ENCODE assay signal across 22 cellular contexts in the genomic region with DNA sequence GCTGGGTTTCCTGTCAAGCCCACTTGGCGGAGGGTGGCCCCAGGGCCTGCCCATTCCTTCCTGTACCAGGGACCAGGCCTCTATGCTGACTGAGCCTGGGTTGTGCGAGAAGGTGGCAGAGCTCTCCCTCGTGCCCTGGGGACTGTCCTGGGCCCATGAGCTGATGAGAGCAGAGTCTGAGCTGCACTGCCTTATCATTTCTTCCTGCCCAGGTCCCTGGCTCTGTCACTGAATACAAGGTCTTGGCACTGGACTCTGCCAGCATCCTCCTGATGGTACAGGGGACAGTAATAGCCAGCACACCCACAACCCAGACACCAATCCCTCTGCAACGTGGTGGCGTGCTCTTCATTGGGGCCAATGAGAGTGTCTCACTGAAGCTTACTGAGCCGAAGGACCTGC. TPM values are rescaled to one million over a fixed set of nuclear protein-coding genes. Genes with fewer than 3 reads are reported as not detected.
DNase-seq lines count a peak whose midpoint lies in the region; ATAC-seq lines count a peak whose summit lies in the region.
"Had no signal": no experiment of that assay in that cellular context is flagged by ENCODE, and none has a peak within 500 bp of the region (broad histone marks: within the 10 kb centered on the region; RNA-seq: fewer than 3 reads in every experiment).

No MANE protein-coding gene starts in this region.

- intact Hi-C loops in activated CD4-positive, alpha-beta T cell treated with anti-CD3 and anti-CD28 coated beads, Interleukin-2, amount 10 ng/mL, durations not matched to agents 24 days and 14 days (cut with micrococcal nuclease), result no loop called here
- intact Hi-C loops in activated CD4-positive, alpha-beta T cell treated with anti-CD3 and anti-CD28 coated beads for 36 hours (cut with DNase I, micrococcal nuclease), result no loop called here

- no peaks in the 10 kb centered on the region for H3K9me3 Mint-ChIP-seq in activated CD4-positive, alpha-beta T cell treated with anti-CD3 and anti-CD28 coated beads, Interleukin-2, amount 10 ng/mL, durations not matched to agents 24 days and 14 days
- H3K9me3 Mint-ChIP-seq in activated CD4-positive, alpha-beta T cell treated with anti-CD3 and anti-CD28 coated beads for 36 hours (ENCODE audit: low read depth), result no peaks in the 10 kb centered on the region
- no peaks in the 10 kb centered on the region for H3K9me3 Mint-ChIP-seq in activated naive CD8-positive, alpha-beta T cell treated with anti-CD3 and anti-CD28 coated beads, Interleukin-2, amount 10 ng/mL, durations not matched to agents 7 days and 5 days
- no peaks in the 10 kb centered on the region for H3K9me3 Mint-ChIP-seq in naive thymus-derived CD8-positive, alpha-beta T cell
- H3K9me3 Mint-ChIP-seq: activated T-helper 17 cell treated with anti-CD3 and anti-CD28 coated beads, Interleukin-2, amount 50 U/mL, for 72 hours; T-helper 1 cell treated with Interleukin-12 subunit alpha and Interleukin-12 subunit beta and Interleukin-4 antibody, amounts not matched to agents 30 μg/mL and 1 μg/mL, for 36 hours had no signal

- DNase-seq in activated CD4-positive, alpha-beta T cell treated with anti-CD3 and anti-CD28 coated beads, Interleukin-2, amount 10 ng/mL, durations not matched to agents 24 days and 14 days, result no peak
- DNase-seq in activated CD4-positive, alpha-beta T cell treated with anti-CD3 and anti-CD28 coated beads for 36 hours, result no peak
- DNase-seq in activated naive CD8-positive, alpha-beta T cell treated with anti-CD3 and anti-CD28 coated beads, Interleukin-2, amount 10 ng/mL, durations not matched to agents 7 days and 5 days, result no peak
- DNase-seq in naive thymus-derived CD8-positive, alpha-beta T cell, result no peak
- DNase-seq in T-helper 9 cell (no peak), ACHN (no peak)
- DNase-seq: activated CD8-positive, alpha-beta memory T cell treated with anti-CD3 and anti-CD28 coated beads for 24 hours; mucosa of descending colon; NCI-H1092 treated with DMSO at 0.1 percent for 48 hours; NCI-H2081 treated with DMSO at 0.1 percent for 48 hours; NCI-H510A; nucleus accumbens; retina; SHP77; stimulated activated CD4-positive, alpha-beta T cell treated with anti-CD3 and anti-CD28 coated beads, Interleukin-15, amount 100 ng/mL, for 24 hours; stimulated activated naive CD4-positive, alpha-beta T cell; thyroid gland had no signal

- H3K36me3 Mint-ChIP-seq in activated CD4-positive, alpha-beta T cell treated with anti-CD3 and anti-CD28 coated beads, Interleukin-2, amount 10 ng/mL, durations not matched to agents 24 days and 14 days (ENCODE audit: low read depth), result peaks cover 50% of the 10 kb centered on the region
- H3K36me3 Mint-ChIP-seq in activated CD4-positive, alpha-beta T cell treated with anti-CD3 and anti-CD28 coated beads for 36 hours (ENCODE audit: low read depth), result peaks cover 49% of the 10 kb centered on the region
- H3K36me3 Mint-ChIP-seq in activated naive CD8-positive, alpha-beta T cell treated with anti-CD3 and anti-CD28 coated beads, Interleukin-2, amount 10 ng/mL, durations not matched to agents 7 days and 5 days, result peaks cover 34% of the 10 kb centered on the region
- H3K36me3 Mint-ChIP-seq in naive thymus-derived CD8-positive, alpha-beta T cell, result peaks cover 6 to 31% (median 9%) of the 10 kb centered on the region in 3 donors

- no peak overlapping the region for H3K4me3 Mint-ChIP-seq in activated CD4-positive, alpha-beta T cell treated with anti-CD3 and anti-CD28 coated beads, Interleukin-2, amount 10 ng/mL, durations not matched to agents 24 days and 14 days
- H3K4me3 Mint-ChIP-seq in activated CD4-positive, alpha-beta T cell treated with anti-CD3 and anti-CD28 coated beads for 36 hours, result no peak overlapping the region
- H3K4me3 Mint-ChIP-seq in activated naive CD8-positive, alpha-beta T cell treated with anti-CD3 and anti-CD28 coated beads, Interleukin-2, amount 10 ng/mL, durations not matched to agents 7 days and 5 days, result no peak overlapping the region
- no peak overlapping the region for H3K4me3 Mint-ChIP-seq in naive thymus-derived CD8-positive, alpha-beta T cell
- H3K4me3 Mint-ChIP-seq: activated T-helper 17 cell treated with anti-CD3 and anti-CD28 coated beads, Interleukin-2, amount 50 U/mL, for 72 hours; T-helper 1 cell treated with Interleukin-12 subunit alpha and Interleukin-12 subunit beta and Interleukin-4 antibody, amounts not matched to agents 30 μg/mL and 1 μg/mL, for 36 hours had no signal

- CTCF ChIA-PET in activated CD4-positive, alpha-beta T cell treated with anti-CD3 and anti-CD28 coated beads for 36 hours (lab: Charles Lee), result interaction anchor here (0.6 to 2.4 kb wide), 4 partner anchors 10 to 101 kb away, joined by 3 to 8 read pairs (median 4); partner anchors contain the start of gene FAM219B

- POLR2A ChIA-PET in activated CD4-positive, alpha-beta T cell treated with anti-CD3 and anti-CD28 coated beads for 36 hours (lab: Charles Lee), result no interaction called here
- POLR2A ChIA-PET in activated naive CD8-positive, alpha-beta T cell treated with anti-CD3 and anti-CD28 coated beads, Interleukin-2, amount 10 ng/mL, durations not matched to agents 7 days and 5 days (lab: Charles Lee), result interaction anchor here (1.0 to 1.5 kb wide), 2 partner anchors 9 to 50 kb away, joined by 3 to 8 read pairs; partner anchors contain the start of gene FAM219B
- POLR2A ChIA-PET in naive thymus-derived CD8-positive, alpha-beta T cell (lab: Charles Lee), result interaction anchor here (0.6 to 3.4 kb wide), 7 partner anchors 9 to 54 kb away, joined by 3 to 17 read pairs (median 4); partner anchors contain the start of genes FAM219B and ULK3

- H3K4me1 Mint-ChIP-seq in activated CD4-positive, alpha-beta T cell treated with anti-CD3 and anti-CD28 coated beads, Interleukin-2, amount 10 ng/mL, durations not matched to agents 24 days and 14 days, result peaks cover 24% of the 10 kb centered on the region
- H3K4me1 Mint-ChIP-seq in activated CD4-positive, alpha-beta T cell treated with anti-CD3 and anti-CD28 coated beads for 36 hours, result peaks cover 28% of the 10 kb centered on the region
- peaks cover 25% of the 10 kb centered on the region for H3K4me1 Mint-ChIP-seq in activated naive CD8-positive, alpha-beta T cell treated with anti-CD3 and anti-CD28 coated beads, Interleukin-2, amount 10 ng/mL, durations not matched to agents 7 days and 5 days
- H3K4me1 Mint-ChIP-seq in naive thymus-derived CD8-positive, alpha-beta T cell, result peaks cover 13 to 41% (median 33%) of the 10 kb centered on the region in 4 donors

- H3K27ac Mint-ChIP-seq in activated CD4-positive, alpha-beta T cell treated with anti-CD3 and anti-CD28 coated beads, Interleukin-2, amount 10 ng/mL, durations not matched to agents 24 days and 14 days, result peak overlapping the region; percentile 29
- no peak overlapping the region for H3K27ac Mint-ChIP-seq in activated CD4-positive, alpha-beta T cell treated with anti-CD3 and anti-CD28 coated beads for 36 hours
- H3K27ac Mint-ChIP-seq in activated naive CD8-positive, alpha-beta T cell treated with anti-CD3 and anti-CD28 coated beads, Interleukin-2, amount 10 ng/mL, durations not matched to agents 7 days and 5 days, result peak overlapping the region; percentile 10
- peak overlapping the region in 8 of 10 donors; percentile 19 to 85 (median 48) for H3K27ac Mint-ChIP-seq in naive thymus-derived CD8-positive, alpha-beta T cell
- H3K27ac Mint-ChIP-seq: T-helper 1 cell treated with Interleukin-12 subunit alpha and Interleukin-12 subunit beta and Interleukin-4 antibody, amounts not matched to agents 30 μg/mL and 1 μg/mL, for 36 hours had no signal

- in situ Hi-C loops in ACHN (cut with HindIII; ENCODE audit: low pct_ligation_motif_present, low pct_unique_long_range_greater_than_20kb, low sequenced_read_pairs), result no loop called here

- H3K27me3 Mint-ChIP-seq in activated CD4-positive, alpha-beta T cell treated with anti-CD3 and anti-CD28 coated beads, Interleukin-2, amount 10 ng/mL, durations not matched to agents 24 days and 14 days, result no peaks in the 10 kb centered on the region
- no peaks in the 10 kb centered on the region for H3K27me3 Mint-ChIP-seq in activated CD4-positive, alpha-beta T cell treated with anti-CD3 and anti-CD28 coated beads for 36 hours
- no peaks in the 10 kb centered on the region for H3K27me3 Mint-ChIP-seq in activated naive CD8-positive, alpha-beta T cell treated with anti-CD3 and anti-CD28 coated beads, Interleukin-2, amount 10 ng/mL, durations not matched to agents 7 days and 5 days
- no peaks in the 10 kb centered on the region for H3K27me3 Mint-ChIP-seq in naive thymus-derived CD8-positive, alpha-beta T cell
- H3K27me3 Mint-ChIP-seq: activated T-helper 17 cell treated with anti-CD3 and anti-CD28 coated beads, Interleukin-2, amount 50 U/mL, for 72 hours had no signal

- no peak for ATAC-seq in activated CD4-positive, alpha-beta T cell treated with anti-CD3 and anti-CD28 coated beads for 36 hours
- ATAC-seq in activated naive CD8-positive, alpha-beta T cell treated with anti-CD3 and anti-CD28 coated beads, Interleukin-2, amount 10 ng/mL, durations not matched to agents 7 days and 5 days (ENCODE audit: low read depth), result no peak
- no peak for ATAC-seq in naive thymus-derived CD8-positive, alpha-beta T cell
- ATAC-seq: activated T-helper 17 cell treated with anti-CD3 and anti-CD28 coated beads, Interleukin-2, amount 50 U/mL, for 72 hours; esophagus mucosa; gastroesophageal sphincter; left lobe of liver; mucosa of descending colon had no signal

RNA-seq across cellular contexts. Expression of gene MPI, which starts 7.5 kb away (rescaled TPM):
- 63.9 and 64.4 TPM in 2 replicates for total RNA-seq in activated CD4-positive, alpha-beta T cell treated with anti-CD3 and anti-CD28 coated beads, Interleukin-2, amount 10 ng/mL, durations not matched to agents 24 days and 14 days
- total RNA-seq in activated CD4-positive, alpha-beta T cell treated with anti-CD3 and anti-CD28 coated beads for 36 hours, result 10 to 100 TPM; 75.7 to 93.3 TPM
- 10 to 100 TPM; 68.7 to 72.9 TPM for total RNA-seq in activated naive CD8-positive, alpha-beta T cell treated with anti-CD3 and anti-CD28 coated beads, Interleukin-2, amount 10 ng/mL, durations not matched to agents 7 days and 5 days
- 10 to 100 TPM; 74.3 to 77.4 TPM for total RNA-seq in naive thymus-derived CD8-positive, alpha-beta T cell
- polyA plus RNA-seq in naive thymus-derived CD8-positive, alpha-beta T cell, result 10 to 100 TPM; 80.5 to 85.6 (median 85.3) TPM

RNA-seq across cellular contexts. Expression of gene FAM219B, which starts 9.3 kb away (rescaled TPM):
- total RNA-seq in activated CD4-positive, alpha-beta T cell treated with anti-CD3 and anti-CD28 coated beads, Interleukin-2, amount 10 ng/mL, durations not matched to agents 24 days and 14 days, result 68.0 and 82.0 TPM in 2 replicates
- total RNA-seq in activated CD4-positive, alpha-beta T cell treated with anti-CD3 and anti-CD28 coated beads for 36 hours, result 10 to 100 TPM; 39.3 to 49.7 TPM
- 100 to 1,000 TPM in 1 of 2 experiments, 10 to 100 TPM in 1; 90.3 to 113 TPM for total RNA-seq in activated naive CD8-positive, alpha-beta T cell treated with anti-CD3 and anti-CD28 coated beads, Interleukin-2, amount 10 ng/mL, durations not matched to agents 7 days and 5 days
- total RNA-seq in naive thymus-derived CD8-positive, alpha-beta T cell, result 10 to 100 TPM; 80.2 to 91.5 TPM
- polyA plus RNA-seq in naive thymus-derived CD8-positive, alpha-beta T cell, result 10 to 100 TPM; 18.8 to 22.3 (median 20.7) TPM

RNA-seq across cellular contexts. Expression of gene SCAMP2, which starts 24.1 kb away (rescaled TPM):
- 89.4 and 94.8 TPM in 2 replicates for total RNA-seq in activated CD4-positive, alpha-beta T cell treated with anti-CD3 and anti-CD28 coated beads, Interleukin-2, amount 10 ng/mL, durations not matched to agents 24 days and 14 days
- total RNA-seq in activated CD4-positive, alpha-beta T cell treated with anti-CD3 and anti-CD28 coated beads for 36 hours, result 10 to 100 TPM; 61.6 to 83.4 TPM
- total RNA-seq in activated naive CD8-positive, alpha-beta T cell treated with anti-CD3 and anti-CD28 coated beads, Interleukin-2, amount 10 ng/mL, durations not matched to agents 7 days and 5 days, result 100 to 1,000 TPM; 100 to 103 TPM
- 100 to 1,000 TPM; 113 to 117 TPM for total RNA-seq in naive thymus-derived CD8-positive, alpha-beta T cell
- 100 to 1,000 TPM; 109 to 121 (median 119) TPM for polyA plus RNA-seq in naive thymus-derived CD8-positive, alpha-beta T cell

RNA-seq across cellular contexts. Expression of gene COX5A, which starts 40.6 kb away (rescaled TPM):
- total RNA-seq in activated CD4-positive, alpha-beta T cell treated with anti-CD3 and anti-CD28 coated beads, Interleukin-2, amount 10 ng/mL, durations not matched to agents 24 days and 14 days, result 314 and 317 TPM in 2 replicates
- 100 to 1,000 TPM; 313 to 319 TPM for total RNA-seq in activated CD4-positive, alpha-beta T cell treated with anti-CD3 and anti-CD28 coated beads for 36 hours
- total RNA-seq in activated naive CD8-positive, alpha-beta T cell treated with anti-CD3 and anti-CD28 coated beads, Interleukin-2, amount 10 ng/mL, durations not matched to agents 7 days and 5 days, result 100 to 1,000 TPM; 220 to 222 TPM
- 10 to 100 TPM; 60.0 to 66.0 TPM for total RNA-seq in naive thymus-derived CD8-positive, alpha-beta T cell
- polyA plus RNA-seq in naive thymus-derived CD8-positive, alpha-beta T cell, result 100 to 1,000 TPM; 268 to 362 (median 276) TPM

RNA-seq across cellular contexts. Expression of gene ULK3, which starts 54.3 kb away (rescaled TPM):
- total RNA-seq in activated CD4-positive, alpha-beta T cell treated with anti-CD3 and anti-CD28 coated beads, Interleukin-2, amount 10 ng/mL, durations not matched to agents 24 days and 14 days, result 52.6 and 57.3 TPM in 2 replicates
- 10 to 100 TPM; 40.3 to 45.2 TPM for total RNA-seq in activated CD4-positive, alpha-beta T cell treated with anti-CD3 and anti-CD28 coated beads for 36 hours
- 10 to 100 TPM; 59.9 to 60.4 TPM for total RNA-seq in activated naive CD8-positive, alpha-beta T cell treated with anti-CD3 and anti-CD28 coated beads, Interleukin-2, amount 10 ng/mL, durations not matched to agents 7 days and 5 days
- 10 to 100 TPM; 82.8 to 83.6 TPM for total RNA-seq in naive thymus-derived CD8-positive, alpha-beta T cell
- polyA plus RNA-seq in naive thymus-derived CD8-positive, alpha-beta T cell, result 10 to 100 TPM; 16.3 to 32.2 (median 16.6) TPM
